In the genomic region with DNA sequence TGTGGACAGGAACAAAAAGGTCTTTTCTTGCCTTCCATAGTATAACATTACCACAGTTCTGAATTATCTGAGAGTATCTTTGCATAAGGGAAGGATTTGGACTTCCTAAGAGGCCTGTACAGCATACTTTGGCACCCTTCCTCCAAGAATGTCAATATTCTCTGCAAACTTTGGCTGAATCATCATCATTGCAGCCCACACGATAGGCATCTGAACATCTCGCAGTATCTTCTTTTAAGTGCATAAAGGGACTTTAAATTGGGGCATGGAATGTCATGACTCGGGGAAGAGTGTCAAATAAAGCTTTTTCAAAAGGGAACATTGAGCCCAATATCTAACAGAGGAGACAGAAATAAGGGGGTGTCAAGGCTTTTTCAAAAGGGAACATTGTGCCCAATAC, we compare ENCODE assay signal across 1 cellular context.
TF ChIP-seq lines count a peak whose summit lies in the region.

No MANE protein-coding gene starts in this region.

TF ChIP-seq in GM23338, 12 proteins besides CTCF, POLR2A, EP300 and RAD21 (continued from another document):
- TF ChIP-seq, protein P1, sequence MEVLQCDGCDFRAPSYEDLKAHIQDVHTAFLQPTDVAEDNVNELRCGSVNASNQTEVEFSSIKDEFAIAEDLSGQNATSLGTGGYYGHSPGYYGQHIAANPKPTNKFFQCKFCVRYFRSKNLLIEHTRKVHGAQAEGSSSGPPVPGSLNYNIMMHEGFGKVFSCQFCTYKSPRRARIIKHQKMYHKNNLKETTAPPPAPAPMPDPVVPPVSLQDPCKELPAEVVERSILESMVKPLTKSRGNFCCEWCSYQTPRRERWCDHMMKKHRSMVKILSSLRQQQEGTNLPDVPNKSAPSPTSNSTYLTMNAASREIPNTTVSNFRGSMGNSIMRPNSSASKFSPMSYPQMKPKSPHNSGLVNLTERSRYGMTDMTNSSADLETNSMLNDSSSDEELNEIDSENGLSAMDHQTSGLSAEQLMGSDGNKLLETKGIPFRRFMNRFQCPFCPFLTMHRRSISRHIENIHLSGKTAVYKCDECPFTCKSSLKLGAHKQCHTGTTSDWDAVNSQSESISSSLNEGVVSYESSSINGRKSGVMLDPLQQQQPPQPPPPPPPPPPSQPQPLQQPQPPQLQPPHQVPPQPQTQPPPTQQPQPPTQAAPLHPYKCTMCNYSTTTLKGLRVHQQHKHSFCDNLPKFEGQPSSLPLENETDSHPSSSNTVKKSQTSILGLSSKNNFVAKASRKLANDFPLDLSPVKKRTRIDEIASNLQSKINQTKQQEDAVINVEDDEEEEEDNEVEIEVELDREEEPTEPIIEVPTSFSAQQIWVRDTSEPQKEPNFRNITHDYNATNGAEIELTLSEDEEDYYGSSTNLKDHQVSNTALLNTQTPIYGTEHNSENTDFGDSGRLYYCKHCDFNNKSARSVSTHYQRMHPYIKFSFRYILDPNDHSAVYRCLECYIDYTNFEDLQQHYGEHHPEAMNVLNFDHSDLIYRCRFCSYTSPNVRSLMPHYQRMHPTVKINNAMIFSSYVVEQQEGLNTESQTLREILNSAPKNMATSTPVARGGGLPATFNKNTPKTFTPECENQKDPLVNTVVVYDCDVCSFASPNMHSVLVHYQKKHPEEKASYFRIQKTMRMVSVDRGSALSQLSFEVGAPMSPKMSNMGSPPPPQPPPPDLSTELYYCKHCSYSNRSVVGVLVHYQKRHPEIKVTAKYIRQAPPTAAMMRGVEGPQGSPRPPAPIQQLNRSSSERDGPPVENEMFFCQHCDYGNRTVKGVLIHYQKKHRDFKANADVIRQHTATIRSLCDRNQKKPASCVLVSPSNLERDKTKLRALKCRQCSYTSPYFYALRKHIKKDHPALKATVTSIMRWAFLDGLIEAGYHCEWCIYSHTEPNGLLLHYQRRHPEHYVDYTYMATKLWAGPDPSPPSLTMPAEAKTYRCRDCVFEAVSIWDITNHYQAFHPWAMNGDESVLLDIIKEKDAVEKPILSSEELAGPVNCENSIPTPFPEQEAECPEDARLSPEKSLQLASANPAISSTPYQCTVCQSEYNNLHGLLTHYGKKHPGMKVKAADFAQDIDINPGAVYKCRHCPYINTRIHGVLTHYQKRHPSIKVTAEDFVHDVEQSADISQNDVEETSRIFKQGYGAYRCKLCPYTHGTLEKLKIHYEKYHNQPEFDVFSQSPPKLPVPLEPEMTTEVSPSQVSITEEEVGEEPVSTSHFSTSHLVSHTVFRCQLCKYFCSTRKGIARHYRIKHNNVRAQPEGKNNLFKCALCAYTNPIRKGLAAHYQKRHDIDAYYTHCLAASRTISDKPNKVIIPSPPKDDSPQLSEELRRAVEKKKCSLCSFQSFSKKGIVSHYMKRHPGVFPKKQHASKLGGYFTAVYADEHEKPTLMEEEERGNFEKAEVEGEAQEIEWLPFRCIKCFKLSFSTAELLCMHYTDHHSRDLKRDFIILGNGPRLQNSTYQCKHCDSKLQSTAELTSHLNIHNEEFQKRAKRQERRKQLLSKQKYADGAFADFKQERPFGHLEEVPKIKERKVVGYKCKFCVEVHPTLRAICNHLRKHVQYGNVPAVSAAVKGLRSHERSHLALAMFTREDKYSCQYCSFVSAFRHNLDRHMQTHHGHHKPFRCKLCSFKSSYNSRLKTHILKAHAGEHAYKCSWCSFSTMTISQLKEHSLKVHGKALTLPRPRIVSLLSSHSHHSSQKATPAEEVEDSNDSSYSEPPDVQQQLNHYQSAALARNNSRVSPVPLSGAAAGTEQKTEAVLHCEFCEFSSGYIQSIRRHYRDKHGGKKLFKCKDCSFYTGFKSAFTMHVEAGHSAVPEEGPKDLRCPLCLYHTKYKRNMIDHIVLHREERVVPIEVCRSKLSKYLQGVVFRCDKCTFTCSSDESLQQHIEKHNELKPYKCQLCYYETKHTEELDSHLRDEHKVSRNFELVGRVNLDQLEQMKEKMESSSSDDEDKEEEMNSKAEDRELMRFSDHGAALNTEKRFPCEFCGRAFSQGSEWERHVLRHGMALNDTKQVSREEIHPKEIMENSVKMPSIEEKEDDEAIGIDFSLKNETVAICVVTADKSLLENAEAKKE (CRISPR knock-in tag; IDR thresholded peaks at IDR 0.05): no peak
- no peak for TF ChIP-seq POLR2AphosphoS5 (IDR thresholded peaks at IDR 0.05; ENCODE audit: low read depth)
- TF ChIP-seq JUNB (IDR thresholded peaks at IDR 0.05; ENCODE audit: unreplicated experiment): no peak
- no peak for TF ChIP-seq STAT1 (IDR thresholded peaks at IDR 0.05; ENCODE audit: unreplicated experiment)
- TF ChIP-seq, protein P2, sequence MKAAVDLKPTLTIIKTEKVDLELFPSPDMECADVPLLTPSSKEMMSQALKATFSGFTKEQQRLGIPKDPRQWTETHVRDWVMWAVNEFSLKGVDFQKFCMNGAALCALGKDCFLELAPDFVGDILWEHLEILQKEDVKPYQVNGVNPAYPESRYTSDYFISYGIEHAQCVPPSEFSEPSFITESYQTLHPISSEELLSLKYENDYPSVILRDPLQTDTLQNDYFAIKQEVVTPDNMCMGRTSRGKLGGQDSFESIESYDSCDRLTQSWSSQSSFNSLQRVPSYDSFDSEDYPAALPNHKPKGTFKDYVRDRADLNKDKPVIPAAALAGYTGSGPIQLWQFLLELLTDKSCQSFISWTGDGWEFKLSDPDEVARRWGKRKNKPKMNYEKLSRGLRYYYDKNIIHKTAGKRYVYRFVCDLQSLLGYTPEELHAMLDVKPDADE (IDR thresholded peaks at IDR 0.05): no peak
- TF ChIP-seq CREB1 (CRISPR knock-in tag; IDR thresholded peaks at IDR 0.05; ENCODE audit: low read depth): no peak
